In the genomic region with DNA sequence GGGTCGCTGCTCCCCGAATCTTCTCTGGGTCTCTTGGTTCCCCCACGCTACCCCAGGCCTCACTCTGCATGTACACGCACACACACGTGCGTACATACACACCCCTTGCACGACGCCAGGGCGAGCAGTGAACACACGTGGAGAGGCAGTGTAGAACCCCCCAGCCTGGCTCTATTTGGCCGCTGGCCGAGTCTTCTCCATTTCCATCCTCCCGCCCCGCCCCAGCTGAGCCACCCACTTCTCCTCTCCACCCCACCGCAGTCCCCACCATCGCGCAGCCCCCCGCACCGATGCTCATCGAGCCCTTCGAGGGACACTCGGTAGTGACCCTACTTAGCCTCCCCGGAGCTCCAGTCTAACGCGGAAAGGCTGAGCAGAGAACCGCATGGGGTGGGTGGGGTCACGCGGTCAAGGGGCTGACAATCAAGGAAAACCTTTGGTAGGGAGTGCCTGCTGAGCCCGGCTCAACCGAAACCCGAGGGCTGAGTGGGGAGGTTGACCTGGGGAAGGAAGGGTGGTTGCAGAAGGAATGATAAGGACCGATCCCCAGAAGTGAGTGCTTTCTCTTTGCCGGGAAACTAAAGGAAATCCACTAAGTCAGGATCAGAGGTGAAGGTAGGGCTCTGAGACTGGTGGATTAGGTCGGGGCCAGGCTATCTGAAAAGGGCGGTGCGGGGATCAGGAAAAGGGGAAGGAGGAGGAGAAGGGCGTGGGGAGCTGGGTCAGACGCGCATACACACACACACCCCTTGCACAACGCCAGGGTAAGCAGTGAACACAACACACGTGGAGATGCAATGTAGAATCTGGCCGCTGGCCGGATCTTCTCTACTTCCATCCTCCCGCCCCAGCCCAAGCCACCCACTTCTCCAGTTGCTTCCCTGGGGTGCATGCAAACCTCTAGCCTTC, we compare ENCODE assay signal across 1 cellular context.
TF ChIP-seq lines count a peak whose summit lies in the region.

No MANE protein-coding gene starts in this region.

TF ChIP-seq in SK-N-SH treated with all-trans-retinoic acid at 6 μM for 48 hours, 23 proteins besides CTCF, POLR2A, EP300 and RAD21 (continued from another document):
- TF ChIP-seq, protein P1, sequence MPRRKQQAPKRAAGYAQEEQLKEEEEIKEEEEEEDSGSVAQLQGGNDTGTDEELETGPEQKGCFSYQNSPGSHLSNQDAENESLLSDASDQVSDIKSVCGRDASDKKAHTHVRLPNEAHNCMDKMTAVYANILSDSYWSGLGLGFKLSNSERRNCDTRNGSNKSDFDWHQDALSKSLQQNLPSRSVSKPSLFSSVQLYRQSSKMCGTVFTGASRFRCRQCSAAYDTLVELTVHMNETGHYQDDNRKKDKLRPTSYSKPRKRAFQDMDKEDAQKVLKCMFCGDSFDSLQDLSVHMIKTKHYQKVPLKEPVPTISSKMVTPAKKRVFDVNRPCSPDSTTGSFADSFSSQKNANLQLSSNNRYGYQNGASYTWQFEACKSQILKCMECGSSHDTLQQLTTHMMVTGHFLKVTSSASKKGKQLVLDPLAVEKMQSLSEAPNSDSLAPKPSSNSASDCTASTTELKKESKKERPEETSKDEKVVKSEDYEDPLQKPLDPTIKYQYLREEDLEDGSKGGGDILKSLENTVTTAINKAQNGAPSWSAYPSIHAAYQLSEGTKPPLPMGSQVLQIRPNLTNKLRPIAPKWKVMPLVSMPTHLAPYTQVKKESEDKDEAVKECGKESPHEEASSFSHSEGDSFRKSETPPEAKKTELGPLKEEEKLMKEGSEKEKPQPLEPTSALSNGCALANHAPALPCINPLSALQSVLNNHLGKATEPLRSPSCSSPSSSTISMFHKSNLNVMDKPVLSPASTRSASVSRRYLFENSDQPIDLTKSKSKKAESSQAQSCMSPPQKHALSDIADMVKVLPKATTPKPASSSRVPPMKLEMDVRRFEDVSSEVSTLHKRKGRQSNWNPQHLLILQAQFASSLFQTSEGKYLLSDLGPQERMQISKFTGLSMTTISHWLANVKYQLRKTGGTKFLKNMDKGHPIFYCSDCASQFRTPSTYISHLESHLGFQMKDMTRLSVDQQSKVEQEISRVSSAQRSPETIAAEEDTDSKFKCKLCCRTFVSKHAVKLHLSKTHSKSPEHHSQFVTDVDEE (CRISPR knock-in tag; IDR thresholded peaks at IDR 0.05) = no peak
TF ChIP-seq in SK-N-SH treated with all-trans-retinoic acid at 6 μM for 48 hours: peak in this region for 0.
